ENCODE assay signal across 10 cellular contexts in the genomic region with DNA sequence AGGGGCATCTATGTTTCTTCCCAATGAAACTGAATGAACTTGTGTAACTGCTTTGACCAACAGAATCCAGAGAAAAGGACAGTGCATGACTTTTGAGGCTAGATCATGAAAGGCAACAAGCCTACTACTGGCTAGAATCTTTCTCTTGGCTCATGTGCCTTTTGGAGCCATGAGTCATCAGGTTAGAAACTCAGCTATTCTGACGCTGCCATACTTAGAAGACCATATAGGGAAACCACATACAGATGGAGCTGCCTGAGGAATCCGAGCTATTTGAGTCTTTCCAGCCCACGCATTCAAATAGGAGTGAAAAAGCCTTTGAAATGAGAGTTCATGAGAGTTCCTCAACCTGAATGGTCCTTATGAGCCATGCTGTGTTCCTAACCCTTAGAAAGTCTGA.
DNase-seq lines count a peak whose midpoint lies in the region; ATAC-seq and TF ChIP-seq lines count a peak whose summit lies in the region.
"Had no signal": no experiment of that assay in that cellular context is flagged by ENCODE, and none has a peak within 500 bp of the region (broad histone marks: within the 10 kb centered on the region; RNA-seq: fewer than 3 reads in every experiment).

No MANE protein-coding gene starts in this region.

- DNase-seq in AG04450 (ENCODE audit: low read depth, low spot score) = peak; percentile 94
- peak; percentile 91 for DNase-seq in HT1080 (ENCODE audit: low read depth)
- peak; percentile 14 for DNase-seq in WTC11 (ENCODE audit: low spot score)
- peak; percentile 80 for DNase-seq in iPS-NIHi11 (ENCODE audit: low spot score)
- no peak for DNase-seq in NOMO-1 (lab: John Stamatoyannopoulos, UW; ENCODE audit: unreplicated experiment in 2 of 2)
- no peak for DNase-seq in 8988T
- no peak for DNase-seq in heart right ventricle
- DNase-seq: DMS153 had no signal

- H3K36me3 Mint-ChIP-seq in WTC11 = no peaks in the 10 kb centered on the region

- H3K9me3 Mint-ChIP-seq in WTC11 = no peaks in the 10 kb centered on the region

- ATAC-seq in WTC11 (peak; percentile 99), GM21528 (IDR thresholded peaks at IDR 0.05; ENCODE audit: low FRiP score, unreplicated experiment) (no peak), heart right ventricle (no peak)

- H3K4me1 Mint-ChIP-seq in WTC11 = peaks cover 20% of the 10 kb centered on the region

- WGBS in heart right ventricle, 2 donors = 28 to 32% methylated on average over 3 of the region's 3 CpGs

- H3K4me3 ChIP-seq in AG04450 (ENCODE audit: low read depth, low read length) (no peak overlapping the region), heart right ventricle (no peak overlapping the region)

- intact Hi-C loops in heart right ventricle (cut with DNase I) = no loop called here

- CTCF ChIA-PET in AG04450 (lab: Charles Lee) = no interaction called here
- CTCF ChIA-PET in WTC11 (lab: Charles Lee) = interaction anchor here (0.9 kb wide), 1 partner anchor 797 kb away, joined by 4 read pairs; no protein-coding TSS in a partner anchor

- H3K36me3 ChIP-seq in heart right ventricle = no peaks in the 10 kb centered on the region
- H3K36me3 ChIP-seq: neutrophil had no signal

- H3K9me3 ChIP-seq in AG04450 (ENCODE audit: control insufficient read depth, insufficient read depth, low read length) = no peaks in the 10 kb centered on the region
- H3K9me3 ChIP-seq in heart right ventricle = peaks cover 0 to 13% (median 0%) of the 10 kb centered on the region in 11 donors
- H3K9me3 ChIP-seq: neutrophil had no signal

- no peaks in the 10 kb centered on the region for H3K4me1 ChIP-seq in heart right ventricle

- no peaks in the 10 kb centered on the region for H3K27me3 Mint-ChIP-seq in WTC11 (ENCODE audit: low read depth)

- no peak overlapping the region for H3K4me3 Mint-ChIP-seq in WTC11

- peak overlapping the region; percentile 77 for H3K27ac Mint-ChIP-seq in WTC11

- peak overlapping the region; percentile 71 for H3K27ac ChIP-seq in AG04450 (ENCODE audit: low read depth, low read length)
- H3K27ac ChIP-seq in heart right ventricle = no peak overlapping the region
- H3K27ac ChIP-seq: neutrophil had no signal

- H3K27me3 ChIP-seq in AG04450 (ENCODE audit: control insufficient read depth, insufficient read depth, low read length) (no peaks in the 10 kb centered on the region), heart right ventricle (no peaks in the 10 kb centered on the region)
- H3K27me3 ChIP-seq: neutrophil had no signal

- POLR2A ChIA-PET in AG04450 (lab: Yijun Ruan, JAX) = interaction anchor here (0.6 kb wide), 1 partner anchor 798 kb away, joined by 7 read pairs; no protein-coding TSS in a partner anchor
- POLR2A ChIA-PET in WTC11 (lab: Charles Lee) = interaction anchor here (1.0 kb wide), 1 partner anchor 21 kb away, joined by 3 read pairs; no protein-coding TSS in a partner anchor

- TF ChIP-seq CTCF in AG04450 (IDR thresholded peaks at IDR 0.05; ENCODE audit: low read depth, low read length) = no peak
- no peak for TF ChIP-seq CTCF in WTC11 (IDR thresholded peaks at IDR 0.05)
- no peak for TF ChIP-seq CTCF in heart right ventricle (IDR thresholded peaks at IDR 0.05)

TF ChIP-seq in WTC11, 78 proteins besides CTCF, POLR2A, EP300 and RAD21:
- TF ChIP-seq, protein P1, sequence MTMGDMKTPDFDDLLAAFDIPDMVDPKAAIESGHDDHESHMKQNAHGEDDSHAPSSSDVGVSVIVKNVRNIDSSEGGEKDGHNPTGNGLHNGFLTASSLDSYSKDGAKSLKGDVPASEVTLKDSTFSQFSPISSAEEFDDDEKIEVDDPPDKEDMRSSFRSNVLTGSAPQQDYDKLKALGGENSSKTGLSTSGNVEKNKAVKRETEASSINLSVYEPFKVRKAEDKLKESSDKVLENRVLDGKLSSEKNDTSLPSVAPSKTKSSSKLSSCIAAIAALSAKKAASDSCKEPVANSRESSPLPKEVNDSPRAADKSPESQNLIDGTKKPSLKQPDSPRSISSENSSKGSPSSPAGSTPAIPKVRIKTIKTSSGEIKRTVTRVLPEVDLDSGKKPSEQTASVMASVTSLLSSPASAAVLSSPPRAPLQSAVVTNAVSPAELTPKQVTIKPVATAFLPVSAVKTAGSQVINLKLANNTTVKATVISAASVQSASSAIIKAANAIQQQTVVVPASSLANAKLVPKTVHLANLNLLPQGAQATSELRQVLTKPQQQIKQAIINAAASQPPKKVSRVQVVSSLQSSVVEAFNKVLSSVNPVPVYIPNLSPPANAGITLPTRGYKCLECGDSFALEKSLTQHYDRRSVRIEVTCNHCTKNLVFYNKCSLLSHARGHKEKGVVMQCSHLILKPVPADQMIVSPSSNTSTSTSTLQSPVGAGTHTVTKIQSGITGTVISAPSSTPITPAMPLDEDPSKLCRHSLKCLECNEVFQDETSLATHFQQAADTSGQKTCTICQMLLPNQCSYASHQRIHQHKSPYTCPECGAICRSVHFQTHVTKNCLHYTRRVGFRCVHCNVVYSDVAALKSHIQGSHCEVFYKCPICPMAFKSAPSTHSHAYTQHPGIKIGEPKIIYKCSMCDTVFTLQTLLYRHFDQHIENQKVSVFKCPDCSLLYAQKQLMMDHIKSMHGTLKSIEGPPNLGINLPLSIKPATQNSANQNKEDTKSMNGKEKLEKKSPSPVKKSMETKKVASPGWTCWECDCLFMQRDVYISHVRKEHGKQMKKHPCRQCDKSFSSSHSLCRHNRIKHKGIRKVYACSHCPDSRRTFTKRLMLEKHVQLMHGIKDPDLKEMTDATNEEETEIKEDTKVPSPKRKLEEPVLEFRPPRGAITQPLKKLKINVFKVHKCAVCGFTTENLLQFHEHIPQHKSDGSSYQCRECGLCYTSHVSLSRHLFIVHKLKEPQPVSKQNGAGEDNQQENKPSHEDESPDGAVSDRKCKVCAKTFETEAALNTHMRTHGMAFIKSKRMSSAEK (CRISPR knock-in tag; IDR thresholded peaks at IDR 0.05; ENCODE audit: borderline replicate concordance) = 0 out of 2 replicates have a peak, but pooled peaks have one; percentile 22
- TF ChIP-seq JAZF1 (CRISPR knock-in tag; IDR thresholded peaks at IDR 0.05) (no peak), JUN (CRISPR knock-in tag; IDR thresholded peaks at IDR 0.05) (no peak), KAT7 (CRISPR knock-in tag; IDR thresholded peaks at IDR 0.05; ENCODE audit: borderline replicate concordance) (no peak), PRRX2 (CRISPR knock-in tag; IDR thresholded peaks at IDR 0.05) (no peak), HMGA2 (CRISPR knock-in tag; IDR thresholded peaks at IDR 0.05) (no peak)
- TF ChIP-seq, protein P2, sequence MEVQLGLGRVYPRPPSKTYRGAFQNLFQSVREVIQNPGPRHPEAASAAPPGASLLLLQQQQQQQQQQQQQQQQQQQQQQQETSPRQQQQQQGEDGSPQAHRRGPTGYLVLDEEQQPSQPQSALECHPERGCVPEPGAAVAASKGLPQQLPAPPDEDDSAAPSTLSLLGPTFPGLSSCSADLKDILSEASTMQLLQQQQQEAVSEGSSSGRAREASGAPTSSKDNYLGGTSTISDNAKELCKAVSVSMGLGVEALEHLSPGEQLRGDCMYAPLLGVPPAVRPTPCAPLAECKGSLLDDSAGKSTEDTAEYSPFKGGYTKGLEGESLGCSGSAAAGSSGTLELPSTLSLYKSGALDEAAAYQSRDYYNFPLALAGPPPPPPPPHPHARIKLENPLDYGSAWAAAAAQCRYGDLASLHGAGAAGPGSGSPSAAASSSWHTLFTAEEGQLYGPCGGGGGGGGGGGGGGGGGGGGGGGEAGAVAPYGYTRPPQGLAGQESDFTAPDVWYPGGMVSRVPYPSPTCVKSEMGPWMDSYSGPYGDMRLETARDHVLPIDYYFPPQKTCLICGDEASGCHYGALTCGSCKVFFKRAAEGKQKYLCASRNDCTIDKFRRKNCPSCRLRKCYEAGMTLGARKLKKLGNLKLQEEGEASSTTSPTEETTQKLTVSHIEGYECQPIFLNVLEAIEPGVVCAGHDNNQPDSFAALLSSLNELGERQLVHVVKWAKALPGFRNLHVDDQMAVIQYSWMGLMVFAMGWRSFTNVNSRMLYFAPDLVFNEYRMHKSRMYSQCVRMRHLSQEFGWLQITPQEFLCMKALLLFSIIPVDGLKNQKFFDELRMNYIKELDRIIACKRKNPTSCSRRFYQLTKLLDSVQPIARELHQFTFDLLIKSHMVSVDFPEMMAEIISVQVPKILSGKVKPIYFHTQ (CRISPR knock-in tag; IDR thresholded peaks at IDR 0.05) = no peak
TF ChIP-seq in WTC11: peak in this region for 1.

Comparison
In these comparisons a context has a peak if more than half of its experiments do, and no peak if none do; other contexts are left out.
1. DNase-seq: peak in AG04450 (single experiment), HT1080 (single experiment), WTC11 (single experiment) and iPS-NIHi11 (single experiment); none in NOMO-1 (0 of 2), 8988T (single experiment) and heart right ventricle (0 of 2).